2 cellular contexts compared by ENCODE assay signal in genomic region chr3:10746684-10747083, GRCh38.
TF ChIP-seq lines count a peak whose summit lies in the region.

No MANE protein-coding gene starts in this region.

TF ChIP-seq in HepG2, 621 proteins besides CTCF, POLR2A, EP300 and RAD21:
- TF ChIP-seq ZNF768 (CRISPR knock-in tag; IDR thresholded peaks at IDR 0.05) (peak; percentile 60; the same call in 1 of the 2 replicates), CENPT (CRISPR knock-in tag; IDR thresholded peaks at IDR 0.05; ENCODE audit: low read depth) (no peak), NKX3-1 (CRISPR knock-in tag; IDR thresholded peaks at IDR 0.05) (no peak), ZNF629 (CRISPR knock-in tag; conservative IDR thresholded peaks at IDR 0.05) (0 out of 2 replicates have a peak, but pooled peaks have one; percentile 15), ADNP (CRISPR knock-in tag; IDR thresholded peaks at IDR 0.05) (no peak), ARID2 (CRISPR knock-in tag; IDR thresholded peaks at IDR 0.05; ENCODE audit: borderline replicate concordance) (no peak)

TF ChIP-seq in H1, 55 proteins besides CTCF, POLR2A, EP300 and RAD21:
- TF ChIP-seq HDAC2 (IDR thresholded peaks at IDR 0.05; ENCODE audit: borderline replicate concordance in 1 of 2, low read depth in 2 of 2, low read length in 2 of 2) (no peak), ATF2 (IDR thresholded peaks at IDR 0.05; ENCODE audit: low read length) (no peak), KDM1A (IDR thresholded peaks at IDR 0.05; ENCODE audit: borderline replicate concordance, low read length) (peak; percentile 31; the same call in 1 of the 2 replicates)
